Comparison of ENCODE assay signal across 1 cellular context in the genomic region with DNA sequence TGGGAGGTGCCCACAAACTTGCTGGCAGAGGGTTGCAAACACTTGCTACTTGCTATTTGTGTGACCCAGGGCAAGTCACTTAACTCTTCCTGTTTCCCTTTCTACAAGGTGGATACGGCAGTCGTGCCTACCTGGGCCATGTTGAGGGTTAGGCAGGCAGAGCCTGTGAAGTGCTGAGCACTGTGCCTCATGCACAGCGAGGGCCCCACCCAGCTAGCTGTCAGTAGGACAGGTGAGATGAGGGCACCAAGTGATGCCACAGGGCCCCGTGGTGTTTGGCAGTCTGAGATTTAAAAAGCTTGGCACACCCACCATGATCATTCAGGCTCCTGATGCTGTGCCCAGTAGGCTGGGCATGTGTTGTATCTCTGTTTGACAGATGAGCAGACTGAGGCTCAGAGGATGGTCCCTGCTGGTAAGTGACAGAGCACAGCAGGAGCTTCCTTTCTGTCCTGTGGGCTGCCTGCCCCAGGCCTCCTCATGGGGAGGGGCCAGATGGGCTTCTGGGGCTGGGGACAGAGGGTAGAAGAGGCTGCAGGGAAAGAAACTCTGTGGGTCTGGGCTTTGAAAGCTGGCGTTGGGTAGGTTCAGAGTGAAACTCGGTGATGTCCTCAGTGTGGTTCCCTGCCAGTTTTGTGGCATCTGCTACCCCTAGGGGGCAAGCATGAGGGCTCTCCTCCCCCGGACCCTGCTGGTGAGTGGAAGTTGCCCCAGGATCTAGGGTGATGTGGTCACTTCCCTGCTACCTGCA.
TF ChIP-seq lines count a peak whose summit lies in the region.

No MANE protein-coding gene starts in this region.

TF ChIP-seq in GM23338, 12 proteins besides CTCF, POLR2A, EP300 and RAD21 (continued from another document):
- TF ChIP-seq, protein P1, sequence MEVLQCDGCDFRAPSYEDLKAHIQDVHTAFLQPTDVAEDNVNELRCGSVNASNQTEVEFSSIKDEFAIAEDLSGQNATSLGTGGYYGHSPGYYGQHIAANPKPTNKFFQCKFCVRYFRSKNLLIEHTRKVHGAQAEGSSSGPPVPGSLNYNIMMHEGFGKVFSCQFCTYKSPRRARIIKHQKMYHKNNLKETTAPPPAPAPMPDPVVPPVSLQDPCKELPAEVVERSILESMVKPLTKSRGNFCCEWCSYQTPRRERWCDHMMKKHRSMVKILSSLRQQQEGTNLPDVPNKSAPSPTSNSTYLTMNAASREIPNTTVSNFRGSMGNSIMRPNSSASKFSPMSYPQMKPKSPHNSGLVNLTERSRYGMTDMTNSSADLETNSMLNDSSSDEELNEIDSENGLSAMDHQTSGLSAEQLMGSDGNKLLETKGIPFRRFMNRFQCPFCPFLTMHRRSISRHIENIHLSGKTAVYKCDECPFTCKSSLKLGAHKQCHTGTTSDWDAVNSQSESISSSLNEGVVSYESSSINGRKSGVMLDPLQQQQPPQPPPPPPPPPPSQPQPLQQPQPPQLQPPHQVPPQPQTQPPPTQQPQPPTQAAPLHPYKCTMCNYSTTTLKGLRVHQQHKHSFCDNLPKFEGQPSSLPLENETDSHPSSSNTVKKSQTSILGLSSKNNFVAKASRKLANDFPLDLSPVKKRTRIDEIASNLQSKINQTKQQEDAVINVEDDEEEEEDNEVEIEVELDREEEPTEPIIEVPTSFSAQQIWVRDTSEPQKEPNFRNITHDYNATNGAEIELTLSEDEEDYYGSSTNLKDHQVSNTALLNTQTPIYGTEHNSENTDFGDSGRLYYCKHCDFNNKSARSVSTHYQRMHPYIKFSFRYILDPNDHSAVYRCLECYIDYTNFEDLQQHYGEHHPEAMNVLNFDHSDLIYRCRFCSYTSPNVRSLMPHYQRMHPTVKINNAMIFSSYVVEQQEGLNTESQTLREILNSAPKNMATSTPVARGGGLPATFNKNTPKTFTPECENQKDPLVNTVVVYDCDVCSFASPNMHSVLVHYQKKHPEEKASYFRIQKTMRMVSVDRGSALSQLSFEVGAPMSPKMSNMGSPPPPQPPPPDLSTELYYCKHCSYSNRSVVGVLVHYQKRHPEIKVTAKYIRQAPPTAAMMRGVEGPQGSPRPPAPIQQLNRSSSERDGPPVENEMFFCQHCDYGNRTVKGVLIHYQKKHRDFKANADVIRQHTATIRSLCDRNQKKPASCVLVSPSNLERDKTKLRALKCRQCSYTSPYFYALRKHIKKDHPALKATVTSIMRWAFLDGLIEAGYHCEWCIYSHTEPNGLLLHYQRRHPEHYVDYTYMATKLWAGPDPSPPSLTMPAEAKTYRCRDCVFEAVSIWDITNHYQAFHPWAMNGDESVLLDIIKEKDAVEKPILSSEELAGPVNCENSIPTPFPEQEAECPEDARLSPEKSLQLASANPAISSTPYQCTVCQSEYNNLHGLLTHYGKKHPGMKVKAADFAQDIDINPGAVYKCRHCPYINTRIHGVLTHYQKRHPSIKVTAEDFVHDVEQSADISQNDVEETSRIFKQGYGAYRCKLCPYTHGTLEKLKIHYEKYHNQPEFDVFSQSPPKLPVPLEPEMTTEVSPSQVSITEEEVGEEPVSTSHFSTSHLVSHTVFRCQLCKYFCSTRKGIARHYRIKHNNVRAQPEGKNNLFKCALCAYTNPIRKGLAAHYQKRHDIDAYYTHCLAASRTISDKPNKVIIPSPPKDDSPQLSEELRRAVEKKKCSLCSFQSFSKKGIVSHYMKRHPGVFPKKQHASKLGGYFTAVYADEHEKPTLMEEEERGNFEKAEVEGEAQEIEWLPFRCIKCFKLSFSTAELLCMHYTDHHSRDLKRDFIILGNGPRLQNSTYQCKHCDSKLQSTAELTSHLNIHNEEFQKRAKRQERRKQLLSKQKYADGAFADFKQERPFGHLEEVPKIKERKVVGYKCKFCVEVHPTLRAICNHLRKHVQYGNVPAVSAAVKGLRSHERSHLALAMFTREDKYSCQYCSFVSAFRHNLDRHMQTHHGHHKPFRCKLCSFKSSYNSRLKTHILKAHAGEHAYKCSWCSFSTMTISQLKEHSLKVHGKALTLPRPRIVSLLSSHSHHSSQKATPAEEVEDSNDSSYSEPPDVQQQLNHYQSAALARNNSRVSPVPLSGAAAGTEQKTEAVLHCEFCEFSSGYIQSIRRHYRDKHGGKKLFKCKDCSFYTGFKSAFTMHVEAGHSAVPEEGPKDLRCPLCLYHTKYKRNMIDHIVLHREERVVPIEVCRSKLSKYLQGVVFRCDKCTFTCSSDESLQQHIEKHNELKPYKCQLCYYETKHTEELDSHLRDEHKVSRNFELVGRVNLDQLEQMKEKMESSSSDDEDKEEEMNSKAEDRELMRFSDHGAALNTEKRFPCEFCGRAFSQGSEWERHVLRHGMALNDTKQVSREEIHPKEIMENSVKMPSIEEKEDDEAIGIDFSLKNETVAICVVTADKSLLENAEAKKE (CRISPR knock-in tag; IDR thresholded peaks at IDR 0.05): no peak
- no peak for TF ChIP-seq CREB1 (CRISPR knock-in tag; IDR thresholded peaks at IDR 0.05; ENCODE audit: low read depth)
- TF ChIP-seq, protein P2, sequence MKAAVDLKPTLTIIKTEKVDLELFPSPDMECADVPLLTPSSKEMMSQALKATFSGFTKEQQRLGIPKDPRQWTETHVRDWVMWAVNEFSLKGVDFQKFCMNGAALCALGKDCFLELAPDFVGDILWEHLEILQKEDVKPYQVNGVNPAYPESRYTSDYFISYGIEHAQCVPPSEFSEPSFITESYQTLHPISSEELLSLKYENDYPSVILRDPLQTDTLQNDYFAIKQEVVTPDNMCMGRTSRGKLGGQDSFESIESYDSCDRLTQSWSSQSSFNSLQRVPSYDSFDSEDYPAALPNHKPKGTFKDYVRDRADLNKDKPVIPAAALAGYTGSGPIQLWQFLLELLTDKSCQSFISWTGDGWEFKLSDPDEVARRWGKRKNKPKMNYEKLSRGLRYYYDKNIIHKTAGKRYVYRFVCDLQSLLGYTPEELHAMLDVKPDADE (IDR thresholded peaks at IDR 0.05): no peak
- TF ChIP-seq JUNB (IDR thresholded peaks at IDR 0.05; ENCODE audit: unreplicated experiment): no peak
- no peak for TF ChIP-seq ZNF331 (CRISPR knock-in tag; IDR thresholded peaks at IDR 0.05; ENCODE audit: low read depth)
- TF ChIP-seq EZH2 (IDR thresholded peaks at IDR 0.05; ENCODE audit: low read depth, unreplicated experiment): no peak
- TF ChIP-seq, protein P3, sequence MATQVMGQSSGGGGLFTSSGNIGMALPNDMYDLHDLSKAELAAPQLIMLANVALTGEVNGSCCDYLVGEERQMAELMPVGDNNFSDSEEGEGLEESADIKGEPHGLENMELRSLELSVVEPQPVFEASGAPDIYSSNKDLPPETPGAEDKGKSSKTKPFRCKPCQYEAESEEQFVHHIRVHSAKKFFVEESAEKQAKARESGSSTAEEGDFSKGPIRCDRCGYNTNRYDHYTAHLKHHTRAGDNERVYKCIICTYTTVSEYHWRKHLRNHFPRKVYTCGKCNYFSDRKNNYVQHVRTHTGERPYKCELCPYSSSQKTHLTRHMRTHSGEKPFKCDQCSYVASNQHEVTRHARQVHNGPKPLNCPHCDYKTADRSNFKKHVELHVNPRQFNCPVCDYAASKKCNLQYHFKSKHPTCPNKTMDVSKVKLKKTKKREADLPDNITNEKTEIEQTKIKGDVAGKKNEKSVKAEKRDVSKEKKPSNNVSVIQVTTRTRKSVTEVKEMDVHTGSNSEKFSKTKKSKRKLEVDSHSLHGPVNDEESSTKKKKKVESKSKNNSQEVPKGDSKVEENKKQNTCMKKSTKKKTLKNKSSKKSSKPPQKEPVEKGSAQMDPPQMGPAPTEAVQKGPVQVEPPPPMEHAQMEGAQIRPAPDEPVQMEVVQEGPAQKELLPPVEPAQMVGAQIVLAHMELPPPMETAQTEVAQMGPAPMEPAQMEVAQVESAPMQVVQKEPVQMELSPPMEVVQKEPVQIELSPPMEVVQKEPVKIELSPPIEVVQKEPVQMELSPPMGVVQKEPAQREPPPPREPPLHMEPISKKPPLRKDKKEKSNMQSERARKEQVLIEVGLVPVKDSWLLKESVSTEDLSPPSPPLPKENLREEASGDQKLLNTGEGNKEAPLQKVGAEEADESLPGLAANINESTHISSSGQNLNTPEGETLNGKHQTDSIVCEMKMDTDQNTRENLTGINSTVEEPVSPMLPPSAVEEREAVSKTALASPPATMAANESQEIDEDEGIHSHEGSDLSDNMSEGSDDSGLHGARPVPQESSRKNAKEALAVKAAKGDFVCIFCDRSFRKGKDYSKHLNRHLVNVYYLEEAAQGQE (IDR thresholded peaks at IDR 0.05; ENCODE audit: unreplicated experiment): no peak
- TF ChIP-seq NANOG (IDR thresholded peaks at IDR 0.05; ENCODE audit: borderline replicate concordance): no peak
- TF ChIP-seq STAT1 (IDR thresholded peaks at IDR 0.05; ENCODE audit: unreplicated experiment): no peak
- TF ChIP-seq EZH2phosphoT487 (IDR thresholded peaks at IDR 0.05; ENCODE audit: unreplicated experiment): no peak
